7 cellular contexts compared by ENCODE assay signal in the genomic region with DNA sequence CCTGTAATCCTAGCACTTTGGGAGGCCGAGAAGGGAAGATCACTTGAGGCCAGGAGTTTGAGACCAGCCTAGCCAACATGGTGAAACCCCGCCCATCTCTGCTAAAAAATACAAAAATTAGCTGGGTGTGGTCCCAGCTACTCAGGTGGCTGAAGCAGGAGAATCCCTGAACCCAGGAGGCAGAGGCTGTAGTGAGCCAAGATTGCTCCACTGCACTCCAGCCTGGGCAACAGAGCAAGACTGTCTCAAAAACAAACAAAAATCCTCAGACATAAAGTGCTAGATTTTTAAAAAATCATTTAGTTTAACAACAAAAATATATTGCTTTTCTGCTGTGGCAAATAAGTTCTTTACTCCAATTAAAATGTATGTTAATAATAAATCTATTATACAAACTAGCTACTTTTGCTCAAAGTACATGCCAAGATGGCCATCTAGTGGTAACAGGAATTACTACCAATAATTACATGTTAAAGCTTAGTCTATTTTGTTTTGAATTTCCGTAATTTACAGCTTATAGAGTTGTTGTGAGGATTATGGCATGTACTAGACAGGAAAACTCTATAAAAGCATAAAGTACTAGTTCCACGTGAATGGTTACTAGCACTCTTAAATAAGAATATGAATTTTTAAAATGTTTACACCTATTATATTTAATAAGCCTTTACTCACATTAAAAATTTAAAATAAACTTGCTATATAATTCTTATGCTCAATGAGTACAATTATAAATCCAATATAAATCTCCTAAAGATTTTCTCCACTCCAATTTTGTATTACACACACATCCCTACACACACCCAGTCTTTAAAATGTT. TPM values are rescaled to one million over a fixed set of nuclear protein-coding genes. Genes with fewer than 3 reads are reported as not detected.
A peak's percentile ranks its signal among the peaks of the same experiment; 100 is the strongest.
DNase-seq lines count a peak whose midpoint lies in the region; ATAC-seq, FAIRE-seq and TF ChIP-seq lines count a peak whose summit lies in the region.

No MANE protein-coding gene starts in this region.

- no peaks in the 10 kb centered on the region for H3K27me3 Mint-ChIP-seq in osteocyte (ENCODE audit: unreplicated experiment)

- POLR2A ChIA-PET in RWPE1 (lab: Yijun Ruan, JAX; ENCODE audit: low non-redundant PET) = no interaction called here
- POLR2A ChIA-PET in endothelial cell of umbilical vein (lab: Charles Lee) = no interaction called here

- H3K27me3 ChIP-seq in endothelial cell of umbilical vein (ENCODE audit: control insufficient read depth in 2 of 2, insufficient read depth in 2 of 2, low read length in 2 of 2) = no peaks in the 10 kb centered on the region

- CTCF ChIA-PET in RWPE1 (lab: Yijun Ruan, JAX) = interaction anchor here (0.5 to 1.1 kb wide), 17 partner anchors 9 to 945 kb away, joined by 3 to 11 read pairs (median 3); partner anchors contain the start of gene SLC27A2
- CTCF ChIA-PET in endothelial cell of umbilical vein (lab: Charles Lee) = interaction anchor here (0.5 to 2.6 kb wide), 43 partner anchors 8 to 1454 kb away, joined by 3 to 27 read pairs (median 5); partner anchors contain the start of genes GABPB1, SLC27A2 and USP8

- H2AFZ ChIP-seq in endothelial cell of umbilical vein (ENCODE audit: low read depth, low read length) = no peak overlapping the region

- FAIRE-seq in endothelial cell of umbilical vein (lab: Jason Lieb, UNC) = peak; percentile 8

- intact Hi-C loops in endothelial cell of umbilical vein (cut with micrococcal nuclease) = loop anchor here (1.0 kb wide), 1 partner anchor 168 kb away; no protein-coding TSS in a partner anchor

- in situ Hi-C loops in G401 (cut with HindIII; ENCODE audit: low sequenced_read_pairs) = no loop called here

- H3K4me2 ChIP-seq in endothelial cell of umbilical vein (ENCODE audit: insufficient read depth, low read length) = no peak overlapping the region

- no peak overlapping the region for H3K4me3 ChIP-seq in endothelial cell of umbilical vein (replicated peaks in 1 of 3; ENCODE audit: insufficient read depth in 1 of 3, low read depth in 1 of 3, low read length in 3 of 3)

- H3K36me3 Mint-ChIP-seq in osteocyte (ENCODE audit: unreplicated experiment) = no peaks in the 10 kb centered on the region

- ATAC-seq in HG03342 (IDR thresholded peaks at IDR 0.05; ENCODE audit: unreplicated experiment) = no peak

- H3K4me1 ChIP-seq in endothelial cell of umbilical vein (ENCODE audit: control insufficient read depth, extremely low read depth, insufficient read depth, low read length) = no peaks in the 10 kb centered on the region

- H3K9me1 ChIP-seq in endothelial cell of umbilical vein (replicated peaks; ENCODE audit: control insufficient read depth, extremely low read depth, insufficient read depth, low read length) = no peaks in the 10 kb centered on the region

- peak; percentile 85 for TF ChIP-seq CTCF in RWPE1 (conservative IDR thresholded peaks at IDR 0.05; ENCODE audit: low read depth)
- peak; percentile 32 to 39 for TF ChIP-seq CTCF in endothelial cell of umbilical vein (IDR thresholded peaks at IDR 0.05; ENCODE audit: extremely low read depth in 1 of 2, insufficient read depth in 1 of 2, low read depth in 1 of 2, low read length in 2 of 2)
- TF ChIP-seq CTCF in osteocyte (IDR thresholded peaks at IDR 0.05) = peak; percentile 74

- H3K4me1 Mint-ChIP-seq in osteocyte (ENCODE audit: unreplicated experiment) = peaks cover 9% of the 10 kb centered on the region

- no peak overlapping the region for H3K9ac ChIP-seq in endothelial cell of umbilical vein (replicated peaks; ENCODE audit: extremely low read depth, insufficient read depth, low read length)

- H3K4me3 Mint-ChIP-seq in osteocyte (ENCODE audit: unreplicated experiment) = no peak overlapping the region

- TF ChIP-seq POLR2A in endothelial cell of umbilical vein (IDR thresholded peaks at IDR 0.05; ENCODE audit: low read depth, low read length) = no peak

- DNase-seq in G401 (ENCODE audit: low spot score) (peak; percentile 41), HT-29 (ENCODE audit: low spot score) (peak; percentile 73), RWPE1 (ENCODE audit: low spot score) (peak; percentile 34), endothelial cell of umbilical vein (ENCODE audit: low read depth, low spot score) (peak; percentile 52), osteocyte (ENCODE audit: extremely low spot score, unreplicated experiment) (no peak), activated gamma-delta T cell (lab: John Stamatoyannopoulos, UW) (no peak)

- no peaks in the 10 kb centered on the region for H3K9me3 Mint-ChIP-seq in osteocyte (ENCODE audit: unreplicated experiment)

- H3K79me2 ChIP-seq in endothelial cell of umbilical vein (ENCODE audit: control insufficient read depth, insufficient read depth, low read length) = peaks cover 41% of the 10 kb centered on the region

- H3K36me3 ChIP-seq in endothelial cell of umbilical vein (ENCODE audit: control insufficient read depth in 2 of 2, extremely low read depth in 1 of 2, insufficient read depth in 2 of 2, low read length in 2 of 2) = no peaks in the 10 kb centered on the region

- H4K20me1 ChIP-seq in endothelial cell of umbilical vein (replicated peaks; ENCODE audit: control insufficient read depth, extremely low read depth, insufficient read depth, low read length) = peaks cover 3% of the 10 kb centered on the region

- no peaks in the 10 kb centered on the region for H3K9me3 ChIP-seq in endothelial cell of umbilical vein (replicated peaks; ENCODE audit: control insufficient read depth, insufficient read depth, low read length)

- H3K27ac ChIP-seq in RWPE1 = no peak overlapping the region
- H3K27ac ChIP-seq in endothelial cell of umbilical vein (ENCODE audit: insufficient read depth, low read depth, low read length) = no peak overlapping the region

- H3K27ac Mint-ChIP-seq in osteocyte (ENCODE audit: unreplicated experiment) = no peak overlapping the region

- dilution Hi-C loops in endothelial cell of umbilical vein (cut with MboI; ENCODE audit: extremely low pct_ligation_motif_present, low sequenced_read_pairs) = no loop called here

- BruUV-seq in endothelial cell of umbilical vein (replicated peaks; lab: Mats Ljungman, UMichigan) = no TSS peak

TF ChIP-seq in endothelial cell of umbilical vein, 7 proteins besides CTCF, POLR2A, EP300 and RAD21:
- TF ChIP-seq MYC (IDR thresholded peaks at IDR 0.05; ENCODE audit: low read depth, low read length) (no peak), FOS (IDR thresholded peaks at IDR 0.05; ENCODE audit: borderline replicate concordance, insufficient read depth, low read length) (no peak), EZH2 (IDR thresholded peaks at IDR 0.05; ENCODE audit: borderline replicate concordance, low read depth, low read length, severe bottlenecking) (no peak), POLR2AphosphoS5 (IDR thresholded peaks at IDR 0.05; ENCODE audit: insufficient read depth, low read depth, low read length) (no peak), GATA2 (IDR thresholded peaks at IDR 0.05; ENCODE audit: insufficient read depth, insufficient read length, low read depth, low read length) (no peak), JUN (IDR thresholded peaks at IDR 0.05; ENCODE audit: borderline replicate concordance, insufficient read depth, insufficient read length, low read depth) (no peak)
- TF ChIP-seq, protein P1, sequence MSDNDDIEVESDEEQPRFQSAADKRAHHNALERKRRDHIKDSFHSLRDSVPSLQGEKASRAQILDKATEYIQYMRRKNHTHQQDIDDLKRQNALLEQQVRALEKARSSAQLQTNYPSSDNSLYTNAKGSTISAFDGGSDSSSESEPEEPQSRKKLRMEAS (IDR thresholded peaks at IDR 0.05; ENCODE audit: insufficient read depth, insufficient read length) = no peak

RNA-seq across cellular contexts. Expression of gene GABPB1, which starts 39.0 kb away (rescaled TPM):
- total RNA-seq in G401 (2014; rRNA removed; shearing (Covaris generic)) = 24.6 and 54.3 TPM in 2 replicates
- total RNA-seq in HT-29 (2014; rRNA removed; shearing (Covaris generic)) = 35.3 and 38.3 TPM in 2 replicates
- total RNA-seq in endothelial cell of umbilical vein = 57.8 and 59.7 TPM in 2 replicates
- 39.7 and 42.3 TPM in 2 replicates for polyA plus RNA-seq in endothelial cell of umbilical vein
- polyA plus RNA-seq in endothelial cell of umbilical vein (2011; cell fraction: cytosol; rRNA removed) = 48.0 and 55.2 TPM in 2 replicates
- 56.5 and 67.4 TPM in 2 replicates for polyA plus RNA-seq in endothelial cell of umbilical vein (2011; cell fraction: nucleus; rRNA removed)
- 36.9 and 44.5 TPM in 2 replicates for polyA plus RNA-seq in endothelial cell of umbilical vein (2012)
- 86.2 and 96.7 TPM in 2 replicates for polyA minus RNA-seq in endothelial cell of umbilical vein
- 24.8 TPM for polyA minus RNA-seq in endothelial cell of umbilical vein (2011; cell fraction: cytosol; rRNA and poly(A)+ RNA removed)
- 44.1 and 52.9 TPM in 2 replicates for polyA minus RNA-seq in endothelial cell of umbilical vein (2011; cell fraction: nucleus; rRNA and poly(A)+ RNA removed)
- 15.9 and 18.9 TPM in 2 replicates for total RNA-seq in osteocyte

RNA-seq across cellular contexts. Expression of gene HDC, which starts 50.5 kb away (rescaled TPM):
- total RNA-seq in G401 (2014; rRNA removed; shearing (Covaris generic)) = not detected in 2 replicates
- not detected in 2 replicates for total RNA-seq in HT-29 (2014; rRNA removed; shearing (Covaris generic))
- total RNA-seq in endothelial cell of umbilical vein (not detected in 2 replicates), osteocyte (not detected in 2 replicates)
- not detected in 2 replicates for polyA plus RNA-seq in endothelial cell of umbilical vein
- polyA plus RNA-seq in endothelial cell of umbilical vein (2011; cell fraction: cytosol; rRNA removed) = not detected in 2 replicates
- polyA plus RNA-seq in endothelial cell of umbilical vein (2011; cell fraction: nucleus; rRNA removed) = not detected in 2 replicates
- not detected in 2 replicates for polyA plus RNA-seq in endothelial cell of umbilical vein (2012)
- polyA minus RNA-seq in endothelial cell of umbilical vein = not detected in 2 replicates
- polyA minus RNA-seq in endothelial cell of umbilical vein (2011; cell fraction: cytosol; rRNA and poly(A)+ RNA removed) = 0.51 TPM
- polyA minus RNA-seq in endothelial cell of umbilical vein (2011; cell fraction: nucleus; rRNA and poly(A)+ RNA removed) = not detected in 2 replicates

Comparison
In these comparisons a context has a peak if more than half of its experiments do, and no peak if none do; other contexts are left out.
1. DNase-seq: peak in G401 (single experiment), HT-29 (single experiment), RWPE1 (single experiment) and endothelial cell of umbilical vein (single experiment); none in osteocyte (single experiment) and activated gamma-delta T cell (single experiment).
2. Peak in every context shown above with its lines, with median percentiles within 50 percentile points of each other: CTCF ChIP-seq.